ENCODE assay signal across 15 cellular contexts in genomic region chr1:6081901-6082300, GRCh38. TPM values are rescaled to one million over a fixed set of nuclear protein-coding genes. Genes with fewer than 3 reads are reported as not detected.
DNase-seq lines count a peak whose midpoint lies in the region; ATAC-seq and TF ChIP-seq lines count a peak whose summit lies in the region.
"Had no signal": no experiment of that assay in that cellular context is flagged by ENCODE, and none has a peak within 500 bp of the region (broad histone marks: within the 10 kb centered on the region; RNA-seq: fewer than 3 reads in every experiment).

No MANE protein-coding gene starts in this region.

- H3K27me3 ChIP-seq in dorsolateral prefrontal cortex (no peaks in the 10 kb centered on the region), neutrophil (no peaks in the 10 kb centered on the region), neural progenitor cell (no peaks in the 10 kb centered on the region)

- H3K27me3 Mint-ChIP-seq in brain (no peaks in the 10 kb centered on the region), neural progenitor cell (ENCODE audit: insufficient read depth, low read depth) (peaks cover 5% of the 10 kb centered on the region)
- H3K27me3 Mint-ChIP-seq: CD4-positive, alpha-beta memory T cell had no signal

- H3K9me3 ChIP-seq in neutrophil (no peaks in the 10 kb centered on the region), neural progenitor cell (ENCODE audit: low read depth) (no peaks in the 10 kb centered on the region)
- H3K9me3 ChIP-seq: HAP-1 had no signal

- H4K20me1 ChIP-seq in neural progenitor cell (ENCODE audit: low read depth): no peaks in the 10 kb centered on the region

- H3K27ac Mint-ChIP-seq in brain (peak overlapping the region; percentile 49 to 88 (median 84)), neural progenitor cell (no peak overlapping the region)
- H3K27ac Mint-ChIP-seq: GM23338, HFFc6 had no signal

- DNase-seq in dorsolateral prefrontal cortex (no peak), H4 (ENCODE audit: low spot score) (no peak), neural progenitor cell (ENCODE audit: low spot score) (no peak), Right ventricle myocardium superior (no peak)
- DNase-seq: CD4-positive, alpha-beta memory T cell; COR-L47; DMS153; DND-41 had no signal

- no peak overlapping the region for H3K9ac ChIP-seq in neural progenitor cell

- no peak overlapping the region for H2AFZ ChIP-seq in neural progenitor cell (replicated peaks)
- H2AFZ ChIP-seq: GM23338 had no signal

- TF ChIP-seq CTCF in brain (conservative IDR thresholded peaks at IDR 0.05): no peak
- TF ChIP-seq CTCF in dorsolateral prefrontal cortex (IDR thresholded peaks at IDR 0.05 in 54 of 56, conservative IDR thresholded peaks at IDR 0.05 in 2 of 56; ENCODE audit: low read depth in 1 of 56, partially characterized antibody in 56 of 56): no peak
- no peak for TF ChIP-seq CTCF in neutrophil (IDR thresholded peaks at IDR 0.05)
- TF ChIP-seq CTCF in neural progenitor cell (IDR thresholded peaks at IDR 0.05): no peak

- H3F3A ChIP-seq in neural progenitor cell (ENCODE audit: low read depth): no peaks in the 10 kb centered on the region

- H3K4me3 ChIP-seq in dorsolateral prefrontal cortex (no peak overlapping the region), neutrophil (ENCODE audit: low read depth in 1 of 2, low read length in 1 of 2) (no peak overlapping the region), neural progenitor cell (no peak overlapping the region)
- H3K4me3 ChIP-seq: GM23338, HAP-1 had no signal

- H3K4me2 ChIP-seq in neural progenitor cell: no peak overlapping the region
- H3K4me2 ChIP-seq: GM23338 had no signal

- H3K36me3 Mint-ChIP-seq in brain: no peaks in the 10 kb centered on the region
- no peaks in the 10 kb centered on the region for H3K36me3 Mint-ChIP-seq in neural progenitor cell

- H3K27ac ChIP-seq in angular gyrus (ENCODE audit: low read depth, low read length) (peak overlapping the region; percentile 86), dorsolateral prefrontal cortex (peak overlapping the region in 51 of 59 donors; percentile 27 to 97 (median 87)), neutrophil (peak overlapping the region; percentile 45), neural progenitor cell (no peak overlapping the region)

- H3K36me3 ChIP-seq in neutrophil: peaks cover 98% of the 10 kb centered on the region
- H3K36me3 ChIP-seq in neural progenitor cell: no peaks in the 10 kb centered on the region
- H3K36me3 ChIP-seq: HAP-1 had no signal

- H3K4me3 Mint-ChIP-seq in brain (no peak overlapping the region), neural progenitor cell (no peak overlapping the region)
- H3K4me3 Mint-ChIP-seq: CD4-positive, alpha-beta memory T cell; GM23338; HFFc6 had no signal

- no peaks in the 10 kb centered on the region for H3K79me2 ChIP-seq in neural progenitor cell (ENCODE audit: low read depth)

- intact Hi-C loops in dorsolateral prefrontal cortex (cut with DNase I): no loop called here
- intact Hi-C loops in Right ventricle myocardium superior (cut with DNase I): no loop called here

- no peak for ATAC-seq in HG02852 (IDR thresholded peaks at IDR 0.05; ENCODE audit: unreplicated experiment)
- ATAC-seq in Right ventricle myocardium superior (ENCODE audit: poor library complexity): no peak

- peaks cover 0 to 6% of the 10 kb centered on the region in 2 experiments for H3K4me1 ChIP-seq in neutrophil (ENCODE audit: control insufficient read depth in 1 of 2, insufficient read depth in 1 of 2, low read depth in 1 of 2, low read length in 1 of 2)
- peaks cover 10% of the 10 kb centered on the region for H3K4me1 ChIP-seq in neural progenitor cell

- H3K4me1 Mint-ChIP-seq in brain (peaks cover 81% of the 10 kb centered on the region), neural progenitor cell (peaks cover 30% of the 10 kb centered on the region)

- H3K9me3 Mint-ChIP-seq in brain (peaks cover 0 to 4% (median 0%) of the 10 kb centered on the region in 5 experiments), neural progenitor cell (no peaks in the 10 kb centered on the region)
- H3K9me3 Mint-ChIP-seq: CD4-positive, alpha-beta memory T cell; GM23338; HFFc6 had no signal

RNA-seq across cellular contexts. Expression of gene KCNAB2, which starts 36.2 kb away (rescaled TPM):
- polyA plus RNA-seq in brain (ENCODE audit: insufficient read depth, low read depth, low replicate concordance): 91.0 TPM
- 100 to 1,000 TPM in 119 of 120 experiments, 10 to 100 TPM in 1; 82.3 to 377 (median 285) TPM for total RNA-seq in dorsolateral prefrontal cortex
- total RNA-seq in H4 (2014; rRNA removed; shearing (Covaris generic)): 3.6 and 4.0 TPM in 2 replicates
- 2.2 and 8.5 TPM in 2 replicates for total RNA-seq in neural progenitor cell (ENCODE audit: low replicate concordance)
- total RNA-seq in Right ventricle myocardium superior: 21.2 TPM
